9 cellular contexts compared by ENCODE assay signal in the genomic region with DNA sequence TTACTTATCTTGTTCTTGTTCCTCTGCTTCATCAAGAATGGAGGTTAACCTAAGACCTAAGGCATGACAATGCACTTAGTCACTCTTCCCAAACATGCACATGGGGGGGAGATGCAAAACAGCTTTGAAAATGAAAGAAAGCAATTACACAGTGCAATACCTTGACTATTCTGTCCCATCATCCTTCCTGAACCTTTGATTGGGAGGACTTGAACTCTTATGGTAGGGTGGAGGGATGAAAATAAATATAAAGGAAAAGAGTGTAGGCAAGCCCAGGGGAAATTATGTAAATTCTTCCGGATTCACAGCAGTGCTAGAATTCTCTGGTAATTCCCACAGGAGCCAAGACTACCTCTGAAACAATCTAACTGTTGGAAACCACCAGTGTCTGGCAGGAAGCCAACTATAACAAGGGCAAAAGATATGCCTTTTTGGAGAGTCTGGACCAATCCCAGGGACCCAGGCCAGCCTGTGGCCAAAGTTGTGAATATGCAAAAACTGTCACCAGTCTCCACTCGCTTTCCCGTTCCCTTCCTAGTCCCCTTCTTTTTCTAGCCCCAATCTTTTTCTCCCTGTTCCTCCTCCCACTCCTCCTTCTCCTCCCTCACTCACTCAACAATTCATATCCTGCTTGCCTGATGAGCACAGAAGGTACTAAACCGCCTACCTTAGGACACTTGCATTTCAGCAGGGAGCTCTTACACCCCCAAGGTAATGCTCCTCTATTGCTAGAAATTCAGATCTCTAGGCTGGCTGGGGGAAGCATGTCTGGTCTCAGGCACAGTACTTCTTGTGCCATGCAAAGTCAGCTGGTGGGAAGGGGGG. TPM values are rescaled to one million over a fixed set of nuclear protein-coding genes. Genes with fewer than 3 reads are reported as not detected.
DNase-seq lines count a peak whose midpoint lies in the region; ATAC-seq and TF ChIP-seq lines count a peak whose summit lies in the region.
"Had no signal": no experiment of that assay in that cellular context is flagged by ENCODE, and none has a peak within 500 bp of the region (broad histone marks: within the 10 kb centered on the region; RNA-seq: fewer than 3 reads in every experiment).

No MANE protein-coding gene starts in this region.

- H3K4me1 ChIP-seq in Peyer's patch = peaks cover 0 to 14% (median 0%) of the 10 kb centered on the region in 4 donors

- ATAC-seq in HG02798 (IDR thresholded peaks at IDR 0.05; ENCODE audit: poor library complexity, unreplicated experiment) = peak; percentile 30

- DNase-seq in activated naive CD4-positive, alpha-beta T cell treated with anti-CD3 and anti-CD28 coated beads, Interleukin-2, amount 50 U/mL, for 16 hours = peak; percentile 16
- no peak for DNase-seq in activated naive CD4-positive, alpha-beta T cell treated with Interleukin-2 at 50 U/mL for 16 hours
- DNase-seq in SK-MEL-5 (ENCODE audit: low read depth, low spot score) (peak; percentile 58), fibroblast of villous mesenchyme (ENCODE audit: low read depth) (peak; percentile 84), stromal cell of bone marrow (ENCODE audit: low read depth) (peak; percentile 86), NCI-H524 treated with DMSO at 0.1 percent for 48 hours (lab: John Stamatoyannopoulos, UW) (no peak), Peyer's patch (no peak)

- no peak for TF ChIP-seq CTCF in fibroblast of villous mesenchyme (IDR thresholded peaks at IDR 0.05; ENCODE audit: insufficient read depth, low read depth, low read length)
- TF ChIP-seq CTCF in Peyer's patch (IDR thresholded peaks at IDR 0.05) = no peak

- in situ Hi-C loops in SK-MEL-5 (cut with HindIII; ENCODE audit: low pct_unique_long_range_greater_than_20kb, low sequenced_read_pairs) = no loop called here

- TF ChIP-seq POLR2A in Peyer's patch (IDR thresholded peaks at IDR 0.05) = no peak

- H3K9me3 ChIP-seq in Peyer's patch = no peaks in the 10 kb centered on the region

- H3K27ac ChIP-seq in Peyer's patch = no peak overlapping the region

- peak overlapping the region; percentile 42 for H3K4me3 ChIP-seq in fibroblast of villous mesenchyme (ENCODE audit: low read depth, low read length)
- no peak overlapping the region for H3K4me3 ChIP-seq in Peyer's patch
- H3K4me3 ChIP-seq: dorsolateral prefrontal cortex had no signal

- H3K36me3 ChIP-seq in Peyer's patch = no peaks in the 10 kb centered on the region

- H3K27me3 ChIP-seq in Peyer's patch = no peaks in the 10 kb centered on the region

RNA-seq across cellular contexts. Expression of gene RCN1, which starts 2.5 kb away (rescaled TPM):
- 214 and 228 TPM in 2 replicates for total RNA-seq in SK-MEL-5 (2014; rRNA removed; shearing (Covaris generic))
- 316 and 331 TPM in 2 replicates for polyA plus RNA-seq in SK-MEL-5 (2015; cell fraction: cytosol; rRNA removed)
- polyA plus RNA-seq in SK-MEL-5 (2015; cell fraction: nucleus; rRNA removed) = 102 and 111 TPM in 2 replicates
- total RNA-seq in fibroblast of villous mesenchyme (338 and 367 TPM in 2 replicates), Peyer's patch (10 to 100 TPM; 14.5 to 20.7 (median 18.7) TPM)

Comparison
In these comparisons a context has a peak if more than half of its experiments do, and no peak if none do; other contexts are left out.
1. DNase-seq: peak in activated naive CD4-positive, alpha-beta T cell treated with anti-CD3 and anti-CD28 coated beads, Interleukin-2, amount 50 U/mL, for 16 hours (single experiment), SK-MEL-5 (single experiment), fibroblast of villous mesenchyme (single experiment) and stromal cell of bone marrow (single experiment); none in activated naive CD4-positive, alpha-beta T cell treated with Interleukin-2 at 50 U/mL for 16 hours (single experiment), NCI-H524 treated with DMSO at 0.1 percent for 48 hours (single experiment) and Peyer's patch (0 of 3).